In the genomic region with DNA sequence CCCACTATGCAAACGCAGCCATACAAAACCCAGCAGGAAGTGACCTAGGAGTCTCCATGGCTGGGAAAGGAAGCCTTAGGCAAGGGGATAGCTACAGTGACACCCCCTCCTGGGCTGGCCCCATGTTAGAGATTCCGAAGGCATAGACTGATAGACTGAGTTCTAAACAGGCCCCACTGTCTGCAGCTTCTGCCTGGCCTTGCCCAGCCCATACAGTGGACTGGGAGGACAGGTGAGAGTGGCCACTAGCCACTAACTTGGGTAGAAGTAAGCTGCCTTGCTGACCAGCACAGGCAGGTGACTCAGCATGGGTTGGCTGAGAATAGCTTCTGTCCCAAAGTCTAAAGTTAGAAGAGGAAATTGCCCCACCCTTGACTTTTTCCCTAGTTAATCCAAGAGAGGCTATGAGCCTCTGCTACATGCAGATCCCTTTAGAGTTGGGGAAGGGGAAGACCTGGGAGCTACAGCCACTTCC, we compare ENCODE assay signal across 1 cellular context.
TF ChIP-seq lines count a peak whose summit lies in the region.

No MANE protein-coding gene starts in this region.

TF ChIP-seq in liver, 16 proteins besides CTCF, POLR2A, EP300 and RAD21 (continued from another document):
- no peak for TF ChIP-seq FOXA1 (IDR thresholded peaks at IDR 0.05)
